23 cellular contexts compared by ENCODE assay signal in genomic region chr13:67225252-67226159, GRCh38. TPM values are rescaled to one million over a fixed set of nuclear protein-coding genes. Genes with fewer than 3 reads are reported as not detected.
DNase-seq lines count a peak whose midpoint lies in the region; ATAC-seq and TF ChIP-seq lines count a peak whose summit lies in the region.
"Had no signal": no experiment of that assay in that cellular context is flagged by ENCODE, and none has a peak within 500 bp of the region (broad histone marks: within the 10 kb centered on the region; RNA-seq: fewer than 3 reads in every experiment).

No MANE protein-coding gene starts in this region.

- H2AFZ ChIP-seq in SU-DHL-6 (ENCODE audit: low read depth, low read length, severe bottlenecking), result no peak overlapping the region
- H2AFZ ChIP-seq in hepatocyte, result no peak overlapping the region
- H2AFZ ChIP-seq: PC-9 had no signal

- H3K79me2 ChIP-seq in SU-DHL-6 (ENCODE audit: insufficient read depth, low read length) (peaks cover 94% of the 10 kb centered on the region), hepatocyte (peaks cover 20% of the 10 kb centered on the region)

- H3K9me2 ChIP-seq in SU-DHL-6 (replicated peaks; ENCODE audit: insufficient read depth, low read length) (no peaks in the 10 kb centered on the region), hepatocyte (replicated peaks; ENCODE audit: insufficient read depth) (no peaks in the 10 kb centered on the region)

- peaks cover 13% of the 10 kb centered on the region; the same call in 1 of the 2 replicates for H3F3A ChIP-seq in SU-DHL-6 (ENCODE audit: insufficient read depth)

- peaks cover 5% of the 10 kb centered on the region for H3K27me3 Mint-ChIP-seq in activated T-helper 1 cell treated with anti-CD3 and anti-CD28 coated beads, Interleukin-12 subunit alpha, Interleukin-12 subunit beta, Interleukin-2, Interleukin-4 antibody, amounts not matched to agents 30 ng/mL and 10 ng/mL and 1 ng/mL, durations not matched to agents 14 hours and 24 hours and 36 hours (ENCODE audit: insufficient read depth)
- H3K27me3 Mint-ChIP-seq: central memory CD8-positive, alpha-beta T cell had no signal

- H3K4me1 ChIP-seq in BLaER1 (peaks cover 59% of the 10 kb centered on the region), hepatocyte (ENCODE audit: insufficient read depth) (no peaks in the 10 kb centered on the region)

- H3K4me3 Mint-ChIP-seq in activated T-helper 1 cell treated with anti-CD3 and anti-CD28 coated beads, Interleukin-12 subunit alpha, Interleukin-12 subunit beta, Interleukin-2, Interleukin-4 antibody, amounts not matched to agents 30 ng/mL and 10 ng/mL and 1 ng/mL, durations not matched to agents 14 hours and 24 hours and 36 hours, result no peak overlapping the region
- H3K4me3 Mint-ChIP-seq: central memory CD8-positive, alpha-beta T cell; endodermal cell had no signal

- 83% methylated on average over 20 of the region's 20 CpGs for WGBS in hepatocyte (ENCODE audit: low lambda C conversion rate, missing lambda C conversion rate)

- TF ChIP-seq CTCF in SU-DHL-6 (IDR thresholded peaks at IDR 0.05; ENCODE audit: insufficient read depth, low read length, poor library complexity, severe bottlenecking) (no peak), hepatocyte (IDR thresholded peaks at IDR 0.05; ENCODE audit: poor library complexity) (no peak)

- H3K9me3 Mint-ChIP-seq in activated T-helper 1 cell treated with anti-CD3 and anti-CD28 coated beads, Interleukin-12 subunit alpha, Interleukin-12 subunit beta, Interleukin-2, Interleukin-4 antibody, amounts not matched to agents 30 ng/mL and 10 ng/mL and 1 ng/mL, durations not matched to agents 14 hours and 24 hours and 36 hours, result no peaks in the 10 kb centered on the region
- H3K9me3 Mint-ChIP-seq: central memory CD8-positive, alpha-beta T cell; endodermal cell had no signal

- H3K27ac ChIP-seq in BLaER1 (peak overlapping the region; percentile 70), SU-DHL-6 (ENCODE audit: low read depth, low read length) (peak overlapping the region; percentile 48), hepatocyte (no peak overlapping the region)
- H3K27ac ChIP-seq: adrenal gland, ovary, PC-9, sigmoid colon, SK-N-MC had no signal

- peak overlapping the region; percentile 74 for H3K9ac ChIP-seq in BLaER1
- H3K9ac ChIP-seq in SU-DHL-6 (ENCODE audit: low read length), result peak overlapping the region; percentile 7

- H3K4me1 Mint-ChIP-seq in activated T-helper 1 cell treated with anti-CD3 and anti-CD28 coated beads, Interleukin-12 subunit alpha, Interleukin-12 subunit beta, Interleukin-2, Interleukin-4 antibody, amounts not matched to agents 30 ng/mL and 10 ng/mL and 1 ng/mL, durations not matched to agents 14 hours and 24 hours and 36 hours (ENCODE audit: low read depth), result peaks cover 7% of the 10 kb centered on the region
- H3K4me1 Mint-ChIP-seq: central memory CD8-positive, alpha-beta T cell had no signal

- H3K4me2 ChIP-seq in BLaER1 (peak overlapping the region; percentile 85), SU-DHL-6 (ENCODE audit: low read depth, low read length, poor library complexity, severe bottlenecking) (peak overlapping the region; percentile 94), hepatocyte (peak overlapping the region; percentile 71)
- H3K4me2 ChIP-seq: PC-9 had no signal

- ATAC-seq in GM19023 (IDR thresholded peaks at IDR 0.05; ENCODE audit: unreplicated experiment), result no peak
- ATAC-seq: HCT116, left cardiac atrium had no signal

- H3K27me3 ChIP-seq in BLaER1 (no peaks in the 10 kb centered on the region), SU-DHL-6 (ENCODE audit: low read length) (no peaks in the 10 kb centered on the region), hepatocyte (peaks cover 4% of the 10 kb centered on the region)
- H3K27me3 ChIP-seq: ovary, sigmoid colon had no signal

- no peak for DNase-seq in hepatocyte (ENCODE audit: low spot score)
- no peak for DNase-seq in skeletal muscle cell (ENCODE audit: low read depth)
- no peak for DNase-seq in NCI-H1694 treated with DMSO at 0.1 percent for 48 hours (lab: John Stamatoyannopoulos, UW)
- DNase-seq in activated T-helper 1 cell treated with anti-CD3 and anti-CD28 coated beads, Interleukin-12 subunit alpha, Interleukin-12 subunit beta, Interleukin-2, Interleukin-4 antibody, amounts not matched to agents 30 ng/mL and 10 ng/mL and 1 ng/mL, durations not matched to agents 14 hours and 24 hours and 36 hours (ENCODE audit: low spot score), result no peak
- DNase-seq in NCI-H510A (lab: John Stamatoyannopoulos, UW), result no peak
- DNase-seq: activated CD4-positive, CD25-positive, alpha-beta regulatory T cell treated with anti-CD3 and anti-CD28 coated beads, Interleukin-2, amount 50 U/mL, for 72 hours; adrenal gland; Calu3; endodermal cell; hippocampal formation; KBM-7; left cardiac atrium; NCI-H2081; ovary; PC-9; sigmoid colon; T-helper 9 cell had no signal

- no peak overlapping the region for H3K27ac Mint-ChIP-seq in activated T-helper 1 cell treated with anti-CD3 and anti-CD28 coated beads, Interleukin-12 subunit alpha, Interleukin-12 subunit beta, Interleukin-2, Interleukin-4 antibody, amounts not matched to agents 30 ng/mL and 10 ng/mL and 1 ng/mL, durations not matched to agents 14 hours and 24 hours and 36 hours
- H3K27ac Mint-ChIP-seq: endodermal cell had no signal

- H3K36me3 Mint-ChIP-seq in activated T-helper 1 cell treated with anti-CD3 and anti-CD28 coated beads, Interleukin-12 subunit alpha, Interleukin-12 subunit beta, Interleukin-2, Interleukin-4 antibody, amounts not matched to agents 30 ng/mL and 10 ng/mL and 1 ng/mL, durations not matched to agents 14 hours and 24 hours and 36 hours (ENCODE audit: low read depth), result no peaks in the 10 kb centered on the region

- H4K20me1 ChIP-seq in BLaER1 (peaks cover 39% of the 10 kb centered on the region), SU-DHL-6 (ENCODE audit: low read depth, low read length) (no peaks in the 10 kb centered on the region; the same call in 1 of the 2 replicates), hepatocyte (ENCODE audit: insufficient read depth, poor library complexity, severe bottlenecking) (no peaks in the 10 kb centered on the region)

- H3K4me3 ChIP-seq in BLaER1, result peak overlapping the region; percentile 95
- peak overlapping the region; percentile 44 for H3K4me3 ChIP-seq in SU-DHL-6 (ENCODE audit: insufficient read depth, low read length, poor library complexity, severe bottlenecking)
- no peak overlapping the region for H3K4me3 ChIP-seq in hepatocyte
- peak overlapping the region; percentile 39 for H3K4me3 ChIP-seq in skeletal muscle cell (ENCODE audit: low read depth, low read length)
- H3K4me3 ChIP-seq: adrenal gland, ovary, PC-9, sigmoid colon, SK-N-MC had no signal

- peaks cover 5% of the 10 kb centered on the region; the same call in 1 of the 2 replicates for H3K36me3 ChIP-seq in BLaER1
- peaks cover 13% of the 10 kb centered on the region; the same call in 1 of the 2 replicates for H3K36me3 ChIP-seq in SU-DHL-6 (ENCODE audit: low read length)
- no peaks in the 10 kb centered on the region for H3K36me3 ChIP-seq in hepatocyte (replicated peaks; ENCODE audit: insufficient read depth, low read depth)
- H3K36me3 ChIP-seq: adrenal gland, ovary, sigmoid colon had no signal

- intact Hi-C loops in activated T-helper 1 cell treated with anti-CD3 and anti-CD28 coated beads, Interleukin-12 subunit alpha, Interleukin-12 subunit beta, Interleukin-2, Interleukin-4 antibody, amounts not matched to agents 30 ng/mL and 10 ng/mL and 1 ng/mL, durations not matched to agents 14 hours and 24 hours and 36 hours (cut with micrococcal nuclease), result no loop called here

- H3K9me3 ChIP-seq in BLaER1, result no peaks in the 10 kb centered on the region
- H3K9me3 ChIP-seq in SU-DHL-6 (ENCODE audit: insufficient read depth, low read length), result no peaks in the 10 kb centered on the region
- H3K9me3 ChIP-seq in hepatocyte (ENCODE audit: low read depth), result no peaks in the 10 kb centered on the region
- H3K9me3 ChIP-seq: adrenal gland, ovary, sigmoid colon had no signal

RNA-seq across cellular contexts. Expression of gene PCDH9, which starts 4.6 kb away (rescaled TPM):
- total RNA-seq in hepatocyte, result 15.0 and 16.2 TPM in 2 replicates
- 6.9 and 9.5 TPM in 2 replicates for polyA plus RNA-seq in hepatocyte
- total RNA-seq in activated T-helper 1 cell treated with anti-CD3 and anti-CD28 coated beads, Interleukin-12 subunit alpha, Interleukin-12 subunit beta, Interleukin-2, Interleukin-4 antibody, amounts not matched to agents 30 ng/mL and 10 ng/mL and 1 ng/mL, durations not matched to agents 14 hours and 24 hours and 36 hours, result 0.21 and 0.27 TPM in 2 replicates

Comparison
In these comparisons a context has a peak if more than half of its experiments do, and no peak if none do; other contexts are left out.
1. RNA of gene PCDH9, which starts 4.6 kb away (total RNA-seq): 15.0 to 16.2 TPM in hepatocyte; 0.21 to 0.27 TPM in activated T-helper 1 cell treated with anti-CD3 and anti-CD28 coated beads, Interleukin-12 subunit alpha, Interleukin-12 subunit beta, Interleukin-2, Interleukin-4 antibody, amounts not matched to agents 30 ng/mL and 10 ng/mL and 1 ng/mL, durations not matched to agents 14 hours and 24 hours and 36 hours; every median in the first group is over 10 times any median in the second.
2. Peak in every context shown above with its lines, with median percentiles within 50 percentile points of each other: H3K4me2 ChIP-seq.